Comparison of ENCODE assay signal across 16 cellular contexts in genomic region chr17:64229815-64230550, GRCh38. TPM values are rescaled to one million over a fixed set of nuclear protein-coding genes. Genes with fewer than 3 reads are reported as not detected.
DNase-seq lines count a peak whose midpoint lies in the region; ATAC-seq and TF ChIP-seq lines count a peak whose summit lies in the region.
"Had no signal": no experiment of that assay in that cellular context is flagged by ENCODE, and none has a peak within 500 bp of the region (broad histone marks: within the 10 kb centered on the region; RNA-seq: fewer than 3 reads in every experiment).

No MANE protein-coding gene starts in this region.

- peak overlapping the region; percentile 79 for H3K9ac ChIP-seq in adipocyte (ENCODE audit: low read length)

- H3K9me3 ChIP-seq in adipocyte (ENCODE audit: control insufficient read depth, low read length) (no peaks in the 10 kb centered on the region), upper lobe of right lung (no peaks in the 10 kb centered on the region)

- H3K4me1 ChIP-seq in adipocyte (ENCODE audit: control insufficient read depth, insufficient read depth, low read length) (peaks cover 52% of the 10 kb centered on the region), foreskin keratinocyte (peaks cover 27% of the 10 kb centered on the region), upper lobe of right lung (peaks cover 18% of the 10 kb centered on the region)

- H3K27ac ChIP-seq in foreskin keratinocyte (peak overlapping the region; percentile 10), upper lobe of right lung (peak overlapping the region; percentile 38)

- DNase-seq in adipocyte (ENCODE audit: low read depth) (no peak), foreskin keratinocyte (no peak), osteocyte (ENCODE audit: extremely low spot score, unreplicated experiment) (no peak), upper lobe of right lung (no peak), foreskin fibroblast (no peak), HuH-7.5 (ENCODE audit: low spot score) (no peak)
- no peak for DNase-seq in central memory CD4-positive, alpha-beta T cell
- DNase-seq: activated CD8-positive, alpha-beta memory T cell treated with anti-CD3 and anti-CD28 coated beads, Interleukin-2, amount 50 U/mL, for 48 hours; activated naive CD8-positive, alpha-beta T cell treated with anti-CD3 and anti-CD28 coated beads, Interleukin-2, amount 10 ng/mL, durations not matched to agents 7 days and 5 days; CD4-positive, alpha-beta memory T cell; erythroblast; NCI-H1092; OCI-M1; stimulated activated CD4-positive, alpha-beta T cell treated with anti-CD3 and anti-CD28 coated beads, Interleukin-1b, Interleukin-23, amount 100 ng/mL, for 48 hours; T-cell had no signal

- H3K36me3 ChIP-seq in adipocyte (ENCODE audit: control insufficient read depth, insufficient read depth, low read length, severe bottlenecking): peaks cover 6% of the 10 kb centered on the region
- no peaks in the 10 kb centered on the region for H3K36me3 ChIP-seq in upper lobe of right lung

- no peaks in the 10 kb centered on the region for H3K27me3 ChIP-seq in adipocyte (replicated peaks; ENCODE audit: control insufficient read depth, insufficient read depth, low read length)
- H3K27me3 ChIP-seq in foreskin keratinocyte: no peaks in the 10 kb centered on the region
- H3K27me3 ChIP-seq in upper lobe of right lung: no peaks in the 10 kb centered on the region

- no peaks in the 10 kb centered on the region for H3K9me3 Mint-ChIP-seq in osteocyte (ENCODE audit: unreplicated experiment)
- H3K9me3 Mint-ChIP-seq: activated naive CD8-positive, alpha-beta T cell treated with anti-CD3 and anti-CD28 coated beads, Interleukin-2, amount 10 ng/mL, durations not matched to agents 7 days and 5 days; T-cell had no signal

- H3K4me3 Mint-ChIP-seq in osteocyte (ENCODE audit: unreplicated experiment): peak overlapping the region; percentile 35
- H3K4me3 Mint-ChIP-seq: activated naive CD8-positive, alpha-beta T cell treated with anti-CD3 and anti-CD28 coated beads, Interleukin-2, amount 10 ng/mL, durations not matched to agents 7 days and 5 days; CD4-positive, alpha-beta memory T cell; T-cell had no signal

- peaks cover 5% of the 10 kb centered on the region for H3K36me3 Mint-ChIP-seq in osteocyte (ENCODE audit: unreplicated experiment)

- ATAC-seq in foreskin keratinocyte: no peak
- peak; percentile 11 for ATAC-seq in upper lobe of right lung
- ATAC-seq: GM12878, T-cell had no signal

- H3K27ac Mint-ChIP-seq in osteocyte (ENCODE audit: unreplicated experiment): peak overlapping the region; percentile 97
- H3K27ac Mint-ChIP-seq: activated naive CD8-positive, alpha-beta T cell treated with anti-CD3 and anti-CD28 coated beads, Interleukin-2, amount 10 ng/mL, durations not matched to agents 7 days and 5 days; T-cell had no signal

- H3K27me3 Mint-ChIP-seq in osteocyte (ENCODE audit: unreplicated experiment): no peaks in the 10 kb centered on the region
- H3K27me3 Mint-ChIP-seq: activated naive CD8-positive, alpha-beta T cell treated with anti-CD3 and anti-CD28 coated beads, Interleukin-2, amount 10 ng/mL, durations not matched to agents 7 days and 5 days; CD4-positive, alpha-beta memory T cell; T-cell had no signal

- intact Hi-C loops in upper lobe of right lung (cut with DNase I): no loop called here

- H3K4me3 ChIP-seq in adipocyte (ENCODE audit: low read length): peak overlapping the region; percentile 43
- no peak overlapping the region for H3K4me3 ChIP-seq in upper lobe of right lung
- H3K4me3 ChIP-seq in foreskin fibroblast (ENCODE audit: low read depth in 1 of 2, low read length in 2 of 2): no peak overlapping the region
- H3K4me3 ChIP-seq: GM12878 had no signal

- no peak for TF ChIP-seq CTCF in foreskin keratinocyte (conservative IDR thresholded peaks at IDR 0.05)
- TF ChIP-seq CTCF in osteocyte (IDR thresholded peaks at IDR 0.05): no peak
- no peak for TF ChIP-seq CTCF in upper lobe of right lung (IDR thresholded peaks at IDR 0.05)
- TF ChIP-seq CTCF in foreskin fibroblast (IDR thresholded peaks at IDR 0.05; ENCODE audit: low read depth, low read length): no peak

- peaks cover 62% of the 10 kb centered on the region for H3K4me1 Mint-ChIP-seq in osteocyte (ENCODE audit: unreplicated experiment)

RNA-seq across cellular contexts. Expression of gene TEX2, which starts 33.1 kb away (rescaled TPM):
- total RNA-seq in foreskin keratinocyte (52.3 and 54.7 TPM in 2 replicates), osteocyte (72.0 and 73.5 TPM in 2 replicates), upper lobe of right lung (50.6 TPM)
- 14.6 and 17.8 TPM in 2 replicates for polyA plus RNA-seq in foreskin keratinocyte
